In genomic region chr13:79621449-79621848, GRCh38 we compare ENCODE assay signal across 22 cellular contexts.
"Had no signal": no experiment of that assay in that cellular context is flagged by ENCODE, and none has a peak within 500 bp of the region (broad histone marks: within the 10 kb centered on the region; RNA-seq: fewer than 3 reads in every experiment).

No MANE protein-coding gene starts in this region.

- H3K27me3 ChIP-seq: gastrocnemius medialis, left lung, upper lobe of right lung had no signal

- H3K4me1 ChIP-seq: gastrocnemius medialis, left lung, upper lobe of right lung had no signal

- ATAC-seq: activated CD8-positive, alpha-beta T cell treated with anti-CD3 and anti-CD28 coated beads for 36 hours; activated naive CD8-positive, alpha-beta T cell treated with anti-CD3 and anti-CD28 coated beads, Interleukin-2, amount 50 U/mL, for 24 hours; gastrocnemius medialis; left lung; mucosa of descending colon; upper lobe of right lung had no signal

- H3K9me3 ChIP-seq: gastrocnemius medialis, mucosa of descending colon, upper lobe of right lung had no signal

- H3K36me3 ChIP-seq: gastrocnemius medialis, left lung, upper lobe of right lung had no signal

- H3K4me3 Mint-ChIP-seq: activated B cell treated with CpG ODN at 0.5 μM for 24 hours; activated CD8-positive, alpha-beta T cell treated with anti-CD3 and anti-CD28 coated beads for 36 hours; activated naive CD4-positive, alpha-beta T cell treated with anti-CD3 and anti-CD28 coated beads for 36 hours; activated naive CD8-positive, alpha-beta T cell treated with anti-CD3 and anti-CD28 coated beads, Interleukin-2, amount 50 U/mL, for 24 hours; activated T-cell treated with anti-CD3 and anti-CD28 coated beads, Interleukin-2, amount 50 U/mL, for 24 hours; brain; endodermal cell; naive B cell; neural crest cell; stimulated activated naive CD8-positive, alpha-beta T cell treated with anti-CD3 and anti-CD28 coated beads, Interleukin-15, Interleukin-2, amounts not matched to agents 100 ng/mL and 50 ng/mL, for 24 hours had no signal

- H3K27ac Mint-ChIP-seq: activated B cell treated with CpG ODN at 0.5 μM for 24 hours; activated CD8-positive, alpha-beta T cell treated with anti-CD3 and anti-CD28 coated beads for 36 hours; activated naive CD4-positive, alpha-beta T cell treated with anti-CD3 and anti-CD28 coated beads for 36 hours; activated naive CD8-positive, alpha-beta T cell treated with anti-CD3 and anti-CD28 coated beads, Interleukin-2, amount 50 U/mL, for 24 hours; activated T-cell treated with anti-CD3 and anti-CD28 coated beads, Interleukin-2, amount 50 U/mL, for 24 hours; brain; endodermal cell; stimulated activated naive CD8-positive, alpha-beta T cell treated with anti-CD3 and anti-CD28 coated beads, Interleukin-15, Interleukin-2, amounts not matched to agents 100 ng/mL and 50 ng/mL, for 24 hours had no signal

- H3K4me1 Mint-ChIP-seq: activated B cell treated with CpG ODN at 0.5 μM for 24 hours; activated naive CD8-positive, alpha-beta T cell treated with anti-CD3 and anti-CD28 coated beads, Interleukin-2, amount 50 U/mL, for 24 hours; brain; endodermal cell; naive B cell; neural crest cell had no signal

- H3K36me3 Mint-ChIP-seq: brain, naive B cell had no signal

- H3K4me3 ChIP-seq: gastrocnemius medialis, left lung, mucosa of descending colon, upper lobe of right lung had no signal

- H3K27ac ChIP-seq: gastrocnemius medialis, left lung, upper lobe of right lung had no signal

- H3K9me3 Mint-ChIP-seq: activated CD8-positive, alpha-beta T cell treated with anti-CD3 and anti-CD28 coated beads for 36 hours; activated naive CD4-positive, alpha-beta T cell treated with anti-CD3 and anti-CD28 coated beads for 36 hours; activated T-cell treated with anti-CD3 and anti-CD28 coated beads, Interleukin-2, amount 50 U/mL, for 24 hours; endodermal cell; stimulated activated naive CD8-positive, alpha-beta T cell treated with anti-CD3 and anti-CD28 coated beads, Interleukin-15, Interleukin-2, amounts not matched to agents 100 ng/mL and 50 ng/mL, for 24 hours had no signal

- DNase-seq: activated B cell treated with CpG ODN at 0.5 μM for 24 hours; activated CD4-positive, alpha-beta T cell treated with anti-CD3 and anti-CD28 coated beads for 48 hours; activated CD8-positive, alpha-beta T cell treated with anti-CD3 and anti-CD28 coated beads for 36 hours; activated naive CD4-positive, alpha-beta T cell treated with anti-CD3 and anti-CD28 coated beads for 36 hours; activated naive CD8-positive, alpha-beta T cell treated with anti-CD3 and anti-CD28 coated beads, Interleukin-2, amount 50 U/mL, for 24 hours; activated T-cell treated with anti-CD3 and anti-CD28 coated beads, Interleukin-2, amount 50 U/mL, for 24 hours; anterior cingulate cortex; central memory CD4-positive, alpha-beta T cell; endodermal cell; erythroblast; gastrocnemius medialis; head of caudate nucleus; kidney; left lung; mucosa of descending colon; naive B cell; T-helper 1 cell; T-helper 9 cell; upper lobe of right lung had no signal
